In the genomic region with DNA sequence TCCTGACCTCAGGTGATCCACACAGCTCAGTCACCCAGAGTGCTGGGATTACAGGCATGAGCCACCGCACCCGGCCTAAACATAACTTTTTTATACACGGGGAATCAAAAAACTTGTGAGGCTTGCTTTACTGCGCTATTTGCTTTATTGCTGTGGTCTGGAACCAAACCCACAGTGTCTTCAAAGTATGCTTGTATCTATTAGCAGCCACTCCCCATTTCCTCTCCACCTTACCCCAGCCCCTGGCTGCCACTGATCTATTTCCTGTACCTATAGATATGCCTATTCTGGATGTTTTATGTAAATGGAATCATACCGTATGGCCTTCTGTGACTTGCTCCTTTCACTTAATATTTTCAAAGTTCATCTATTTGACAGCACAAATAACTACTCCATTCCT, we compare ENCODE assay signal across 24 cellular contexts.
"Had no signal": no experiment of that assay in that cellular context is flagged by ENCODE, and none has a peak within 500 bp of the region (broad histone marks: within the 10 kb centered on the region; RNA-seq: fewer than 3 reads in every experiment).

No MANE protein-coding gene starts in this region.

- H3K4me2 ChIP-seq: hepatocyte had no signal

- H3K4me1 ChIP-seq: colonic mucosa, esophagus squamous epithelium, gastrocnemius medialis, left lung, lower lobe of right lung had no signal

- H3K36me3 ChIP-seq: colonic mucosa, esophagus squamous epithelium, gastrocnemius medialis, left lung, lower lobe of right lung had no signal

- H3K27me3 ChIP-seq: colonic mucosa, esophagus squamous epithelium, gastrocnemius medialis, hepatocyte, left lung had no signal

- DNase-seq: colonic mucosa; cortex of kidney; effector CD8-positive, alpha-beta T cell; effector memory CD8-positive, alpha-beta T cell; endodermal cell; erythroblast; esophagus squamous epithelium; foreskin fibroblast; foreskin melanocyte; gastrocnemius medialis; glutamatergic neuron; head of caudate nucleus; hypothalamus; left cardiac atrium; left lung; left ventricle myocardium superior; lower lobe of right lung; mesenchymal stem cell; mucosa of descending colon; naive B cell; naive thymus-derived CD8-positive, alpha-beta T cell had no signal

- H3K4me3 ChIP-seq: colonic mucosa, esophagus squamous epithelium, gastrocnemius medialis, hepatocyte, left lung, lower lobe of right lung, mucosa of descending colon had no signal

- H2AFZ ChIP-seq: hepatocyte had no signal

- H3K79me2 ChIP-seq: hepatocyte had no signal

- H3K9me3 ChIP-seq: colonic mucosa, esophagus squamous epithelium, gastrocnemius medialis, lower lobe of right lung had no signal

- ATAC-seq: effector memory CD8-positive, alpha-beta T cell; esophagus mucosa; gastrocnemius medialis; left cardiac atrium; left lung; left ventricle myocardium superior; lower lobe of right lung; mucosa of descending colon; naive thymus-derived CD8-positive, alpha-beta T cell had no signal

- H3K27ac ChIP-seq: colonic mucosa, epithelial cell of prostate, esophagus squamous epithelium, gastrocnemius medialis, hepatocyte, left lung, lower lobe of right lung had no signal
